ENCODE assay signal across 1 cellular context in genomic region chr2:29920130-29920577, GRCh38.
TF ChIP-seq lines count a peak whose summit lies in the region.

No MANE protein-coding gene starts in this region.

TF ChIP-seq in SK-N-SH, 30 proteins besides CTCF, POLR2A, EP300 and RAD21 (continued from another document):
- TF ChIP-seq, protein P1, sequence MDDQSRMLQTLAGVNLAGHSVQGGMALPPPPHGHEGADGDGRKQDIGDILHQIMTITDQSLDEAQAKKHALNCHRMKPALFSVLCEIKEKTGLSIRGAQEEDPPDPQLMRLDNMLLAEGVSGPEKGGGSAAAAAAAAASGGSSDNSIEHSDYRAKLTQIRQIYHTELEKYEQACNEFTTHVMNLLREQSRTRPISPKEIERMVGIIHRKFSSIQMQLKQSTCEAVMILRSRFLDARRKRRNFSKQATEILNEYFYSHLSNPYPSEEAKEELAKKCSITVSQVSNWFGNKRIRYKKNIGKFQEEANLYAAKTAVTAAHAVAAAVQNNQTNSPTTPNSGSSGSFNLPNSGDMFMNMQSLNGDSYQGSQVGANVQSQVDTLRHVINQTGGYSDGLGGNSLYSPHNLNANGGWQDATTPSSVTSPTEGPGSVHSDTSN (IDR thresholded peaks at IDR 0.05): no peak
- TF ChIP-seq GATA2 (CRISPR knock-in tag; IDR thresholded peaks at IDR 0.05) (no peak), NRF1 (IDR thresholded peaks at IDR 0.05; ENCODE audit: low read depth, low read length) (0 out of 2 replicates have a peak, but pooled peaks have one; percentile 35), POLR2AphosphoS5 (IDR thresholded peaks at IDR 0.05; ENCODE audit: low read depth, low read length) (no peak), SIN3A (IDR thresholded peaks at IDR 0.05; ENCODE audit: borderline replicate concordance, low read depth, low read length) (no peak), RXRA (IDR thresholded peaks at IDR 0.05; ENCODE audit: borderline replicate concordance, low read depth) (no peak)
TF ChIP-seq in SK-N-SH: peak in this region for 4.
